22 cellular contexts compared by ENCODE assay signal in the genomic region with DNA sequence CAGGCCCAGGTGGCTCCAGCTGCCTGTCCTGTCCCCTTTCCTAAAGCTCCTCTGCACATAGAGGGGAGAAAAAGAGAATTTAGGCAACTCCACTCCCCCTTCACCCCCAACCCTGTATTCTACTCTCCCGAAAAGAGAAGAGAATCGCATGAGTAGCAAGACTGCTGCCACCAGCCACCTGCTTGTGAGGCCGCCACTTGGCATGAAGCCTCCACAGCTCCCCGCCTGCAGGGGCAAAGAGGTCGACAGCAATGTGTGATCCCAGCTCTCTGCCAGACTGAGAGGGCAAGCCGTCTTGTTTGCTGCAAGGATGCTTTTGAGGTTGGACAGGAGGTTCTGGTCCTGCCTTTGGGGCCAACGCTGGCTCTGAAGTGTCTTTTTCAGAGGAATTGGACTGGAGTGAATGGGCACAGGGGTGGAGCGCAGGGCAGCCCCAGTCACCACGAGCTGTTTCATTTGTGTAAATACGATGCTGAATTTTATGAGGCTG.
DNase-seq lines count a peak whose midpoint lies in the region; ATAC-seq and TF ChIP-seq lines count a peak whose summit lies in the region.
"Had no signal": no experiment of that assay in that cellular context is flagged by ENCODE, and none has a peak within 500 bp of the region (broad histone marks: within the 10 kb centered on the region; RNA-seq: fewer than 3 reads in every experiment).

No MANE protein-coding gene starts in this region.

- H2AFZ ChIP-seq in mesenchymal stem cell (ENCODE audit: low read depth, low read length) = no peak overlapping the region

- H3K9me3 Mint-ChIP-seq in activated T-cell treated with anti-CD3 and anti-CD28 coated beads, Interleukin-2, amount 50 U/mL, for 24 hours = no peaks in the 10 kb centered on the region
- H3K9me3 Mint-ChIP-seq: CD4-positive, alpha-beta T cell; CD8-positive, alpha-beta memory T cell; HFFc6 had no signal

- no peak overlapping the region for H3K14ac ChIP-seq in mesenchymal stem cell (ENCODE audit: low read length in 2 of 2)

- H3K4me1 Mint-ChIP-seq in activated T-cell treated with anti-CD3 and anti-CD28 coated beads, Interleukin-2, amount 50 U/mL, for 24 hours (ENCODE audit: low read depth) = no peaks in the 10 kb centered on the region
- H3K4me1 Mint-ChIP-seq: CD14-positive monocyte; CD8-positive, alpha-beta memory T cell had no signal

- H2BK5ac ChIP-seq in mesenchymal stem cell (ENCODE audit: low read depth, low read length, poor library complexity, severe bottlenecking) = no peak overlapping the region

- no peak overlapping the region for H2BK12ac ChIP-seq in mesenchymal stem cell (ENCODE audit: low read length in 2 of 2)

- H2BK15ac ChIP-seq in mesenchymal stem cell (ENCODE audit: low read depth, poor library complexity, severe bottlenecking) = no peak overlapping the region

- no peak overlapping the region for H3K27ac Mint-ChIP-seq in activated T-cell treated with anti-CD3 and anti-CD28 coated beads, Interleukin-2, amount 50 U/mL, for 24 hours
- H3K27ac Mint-ChIP-seq: CD14-positive monocyte; CD4-positive, alpha-beta T cell; CD8-positive, alpha-beta memory T cell; HFFc6 had no signal

- H3K27me3 Mint-ChIP-seq in activated T-cell treated with anti-CD3 and anti-CD28 coated beads, Interleukin-2, amount 50 U/mL, for 24 hours = peaks cover 46% of the 10 kb centered on the region
- H3K27me3 Mint-ChIP-seq: CD4-positive, alpha-beta T cell had no signal

- TF ChIP-seq EP300 in stomach (IDR thresholded peaks at IDR 0.05) = no peak

- intact Hi-C loops in sciatic nerve (cut with DNase I) = no loop called here
- intact Hi-C loops in stomach (cut with DNase I; ENCODE audit: low total_unique reads) = no loop called here

- DNase-seq in NCI-H1092 treated with DMSO at 0.1 percent for 48 hours (lab: John Stamatoyannopoulos, UW) (peak; percentile 10), NCI-H1092 (lab: John Stamatoyannopoulos, UW) (no peak), sciatic nerve (ENCODE audit: low spot score) (peak; percentile 42), stomach (peak; percentile 11), mesenchymal stem cell (no peak)
- DNase-seq in activated T-cell treated with anti-CD3 and anti-CD28 coated beads, Interleukin-2, amount 50 U/mL, for 24 hours = peak; percentile 9
- DNase-seq in activated T-cell treated with anti-CD3 and anti-CD28 coated beads, Interleukin-2, amount 50 U/mL, for 48 hours = no peak
- no peak for DNase-seq in effector memory CD4-positive, alpha-beta T cell
- DNase-seq: 8988T; ACHN; AML-193; BE2C; CD4-positive, alpha-beta T cell; CD8-positive, alpha-beta memory T cell; DMS 273 treated with DMSO at 0.1 percent for 48 hours; DND-41; GOT3; HFFc6 had no signal

- H3K79me1 ChIP-seq in mesenchymal stem cell (replicated peaks; ENCODE audit: low read length, poor library complexity, severe bottlenecking) = no peaks in the 10 kb centered on the region

- no peak overlapping the region for H3K9ac ChIP-seq in mesenchymal stem cell (ENCODE audit: low read length)
- H3K9ac ChIP-seq: BLaER1 treated with 17β-estradiol and CSF1 and Interleukin-3, amounts not matched to agents 10 nM and 100 nM had no signal

- no peak overlapping the region for H3K18ac ChIP-seq in mesenchymal stem cell (ENCODE audit: low read depth in 1 of 2, low read length in 2 of 2)

- H3K27ac ChIP-seq in stomach = no peak overlapping the region
- H3K27ac ChIP-seq in mesenchymal stem cell (ENCODE audit: low read length, poor library complexity, severe bottlenecking) = no peak overlapping the region
- H3K27ac ChIP-seq in effector memory CD4-positive, alpha-beta T cell (ENCODE audit: insufficient read depth, low read length, poor library complexity, severe bottlenecking) = no peak overlapping the region
- H3K27ac ChIP-seq: A549; BLaER1 treated with 17β-estradiol and CSF1 and Interleukin-3, amounts not matched to agents 10 nM and 100 nM had no signal

- H3K36me3 ChIP-seq in stomach (peaks cover 0 to 37% (median 21%) of the 10 kb centered on the region in 4 donors), mesenchymal stem cell (ENCODE audit: control insufficient read depth in 1 of 2, insufficient read depth in 2 of 2, low read depth in 1 of 2, low read length in 2 of 2) (peaks cover 19 to 63% of the 10 kb centered on the region in 2 experiments)
- H3K36me3 ChIP-seq in effector memory CD4-positive, alpha-beta T cell (ENCODE audit: control insufficient read depth, insufficient read depth, low read length) = no peaks in the 10 kb centered on the region
- H3K36me3 ChIP-seq: BE2C, HAP-1 had no signal

- no peak overlapping the region for H3K4me2 ChIP-seq in mesenchymal stem cell (ENCODE audit: low read length, poor library complexity, severe bottlenecking)
- H3K4me2 ChIP-seq: A549; BLaER1 treated with 17β-estradiol and CSF1 and Interleukin-3, amounts not matched to agents 10 nM and 100 nM had no signal

- H4K91ac ChIP-seq in mesenchymal stem cell (ENCODE audit: low read length) = no peak overlapping the region

- H2BK120ac ChIP-seq in mesenchymal stem cell (ENCODE audit: low read depth, low read length) = no peak overlapping the region

- H3K9me3 ChIP-seq in stomach (no peaks in the 10 kb centered on the region), mesenchymal stem cell (ENCODE audit: control insufficient read depth, low read length) (no peaks in the 10 kb centered on the region)
- H3K9me3 ChIP-seq in effector memory CD4-positive, alpha-beta T cell (ENCODE audit: control insufficient read depth, low read length) = no peaks in the 10 kb centered on the region
- H3K9me3 ChIP-seq: A549; BE2C; BLaER1 treated with 17β-estradiol and CSF1 and Interleukin-3, amounts not matched to agents 10 nM and 100 nM; HAP-1 had no signal

- H3K4me1 ChIP-seq in stomach (no peaks in the 10 kb centered on the region), mesenchymal stem cell (ENCODE audit: control insufficient read depth, insufficient read depth, low read depth, low read length) (no peaks in the 10 kb centered on the region)
- H3K4me1 ChIP-seq in effector memory CD4-positive, alpha-beta T cell (ENCODE audit: control insufficient read depth, insufficient read depth, low read length, poor library complexity, severe bottlenecking) = no peaks in the 10 kb centered on the region
- H3K4me1 ChIP-seq: A549; BE2C; BLaER1 treated with 17β-estradiol and CSF1 and Interleukin-3, amounts not matched to agents 10 nM and 100 nM; HAP-1 had no signal

- TF ChIP-seq CTCF in stomach (IDR thresholded peaks at IDR 0.05) = no peak

- H3K36me3 Mint-ChIP-seq in activated T-cell treated with anti-CD3 and anti-CD28 coated beads, Interleukin-2, amount 50 U/mL, for 24 hours (ENCODE audit: low read depth) = no peaks in the 10 kb centered on the region

- no peak overlapping the region for H3K4me3 Mint-ChIP-seq in activated T-cell treated with anti-CD3 and anti-CD28 coated beads, Interleukin-2, amount 50 U/mL, for 24 hours
- H3K4me3 Mint-ChIP-seq: CD14-positive monocyte; CD4-positive, alpha-beta T cell; CD8-positive, alpha-beta memory T cell; HFFc6 had no signal

- H3K27me3 ChIP-seq in stomach = peaks cover 0 to 12% (median 0%) of the 10 kb centered on the region in 3 donors
- peaks cover 0 to 56% of the 10 kb centered on the region in 2 experiments for H3K27me3 ChIP-seq in mesenchymal stem cell (ENCODE audit: control insufficient read depth in 1 of 2, insufficient read depth in 1 of 2, low read length in 2 of 2)
- no peaks in the 10 kb centered on the region for H3K27me3 ChIP-seq in effector memory CD4-positive, alpha-beta T cell (replicated peaks; ENCODE audit: control insufficient read depth, insufficient read depth, low read length, poor library complexity, severe bottlenecking)
- H3K27me3 ChIP-seq: BE2C had no signal

- no peak overlapping the region for H3K4ac ChIP-seq in mesenchymal stem cell (ENCODE audit: low read depth in 1 of 2, low read length in 2 of 2)

- no peak overlapping the region for H3K4me3 ChIP-seq in stomach
- H3K4me3 ChIP-seq in mesenchymal stem cell (ENCODE audit: insufficient read depth in 1 of 2, low read depth in 1 of 2, low read length in 2 of 2) = no peak overlapping the region
- no peak overlapping the region for H3K4me3 ChIP-seq in effector memory CD4-positive, alpha-beta T cell (ENCODE audit: insufficient read depth, low read depth, low read length, poor library complexity, severe bottlenecking)
- H3K4me3 ChIP-seq: A549; BLaER1 treated with 17β-estradiol and CSF1 and Interleukin-3, amounts not matched to agents 10 nM and 100 nM; HAP-1 had no signal

- H3K23ac ChIP-seq in mesenchymal stem cell (ENCODE audit: low read length in 2 of 2) = no peak overlapping the region

- no peak for ATAC-seq in sciatic nerve
- ATAC-seq: A549 had no signal

- 78 to 92% (median 79%) methylated on average over 8 to 10 of the region's 10 CpGs for WGBS in stomach, 5 donors
- 81% methylated on average over 10 of the region's 10 CpGs for WGBS in mesenchymal stem cell

- no peak overlapping the region for H4K8ac ChIP-seq in mesenchymal stem cell (ENCODE audit: low read length)

- H2AK5ac ChIP-seq in mesenchymal stem cell (ENCODE audit: low read length, severe bottlenecking) = no peak overlapping the region

- TF ChIP-seq POLR2A in stomach (IDR thresholded peaks at IDR 0.05) = no peak

Comparison
In these comparisons a context has a peak if more than half of its experiments do, and no peak if none do; other contexts are left out.
1. DNase-seq: peak in NCI-H1092 treated with DMSO at 0.1 percent for 48 hours (single experiment), activated T-cell treated with anti-CD3 and anti-CD28 coated beads, Interleukin-2, amount 50 U/mL, for 24 hours (single experiment), sciatic nerve (single experiment) and stomach (single experiment); none in NCI-H1092 (single experiment), activated T-cell treated with anti-CD3 and anti-CD28 coated beads, Interleukin-2, amount 50 U/mL, for 48 hours (0 of 2), mesenchymal stem cell (single experiment) and effector memory CD4-positive, alpha-beta T cell (0 of 3).